Comparison of ENCODE assay signal across 23 cellular contexts in the genomic region with DNA sequence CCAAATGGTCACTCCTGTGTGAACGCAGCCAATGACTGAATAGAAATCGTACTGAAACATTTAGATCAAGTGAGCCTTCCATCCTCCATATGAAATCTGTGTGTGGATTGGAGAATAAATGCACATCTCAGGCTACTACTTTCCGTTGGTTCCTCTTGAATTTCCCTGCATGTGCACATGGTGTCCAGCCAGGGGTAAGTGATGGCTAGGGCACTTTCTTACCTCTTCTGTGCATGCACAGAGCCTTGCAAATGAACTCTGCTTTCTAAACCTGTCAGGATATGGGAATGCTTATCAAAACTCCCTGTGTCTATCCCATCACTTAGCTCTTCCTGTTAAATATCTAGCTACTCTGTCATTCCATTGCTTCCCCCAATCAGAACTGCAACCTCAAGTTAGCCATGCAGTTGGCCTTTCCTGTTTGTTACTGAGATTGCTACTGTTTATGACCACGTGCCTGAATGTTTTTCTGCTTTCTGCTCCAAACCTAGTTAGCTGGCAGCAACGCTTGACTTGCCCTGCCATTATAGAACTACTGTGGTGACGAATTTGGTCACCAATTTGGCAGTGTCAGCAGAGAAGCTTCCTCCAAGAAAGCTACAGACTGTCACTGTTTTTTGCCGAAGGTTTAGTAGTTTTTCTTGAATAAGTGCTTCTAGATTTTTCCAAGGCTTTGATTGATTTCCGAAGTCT.
DNase-seq lines count a peak whose midpoint lies in the region; ATAC-seq and TF ChIP-seq lines count a peak whose summit lies in the region.
"Had no signal": no experiment of that assay in that cellular context is flagged by ENCODE, and none has a peak within 500 bp of the region (broad histone marks: within the 10 kb centered on the region; RNA-seq: fewer than 3 reads in every experiment).

No MANE protein-coding gene starts in this region.

- H2BK12ac ChIP-seq in neuronal stem cell (ENCODE audit: low read length) = no peak overlapping the region

- H3K18ac ChIP-seq in neuronal stem cell (ENCODE audit: low read length) = no peak overlapping the region

- H3K9ac ChIP-seq in neuronal stem cell (ENCODE audit: low read depth, low read length, poor library complexity) = no peak overlapping the region

- H3K4ac ChIP-seq in neuronal stem cell (ENCODE audit: low read length) = no peak overlapping the region

- ATAC-seq in Right ventricle myocardium superior (ENCODE audit: poor library complexity) = no peak
- ATAC-seq in CD4-positive, alpha-beta T cell (ENCODE audit: poor library complexity) = no peak
- ATAC-seq in activated CD4-positive, CD25-positive, alpha-beta regulatory T cell treated with anti-CD3 and anti-CD28 coated beads, Interleukin-2, amount 50 U/mL, for 24 hours = no peak
- ATAC-seq: CD8-positive, alpha-beta T cell; PC-3 had no signal

- no peak for TF ChIP-seq CTCF in epithelial cell of proximal tubule (conservative IDR thresholded peaks at IDR 0.05; ENCODE audit: low read depth, low read length)
- TF ChIP-seq CTCF in CD4-positive, alpha-beta T cell (IDR thresholded peaks at IDR 0.05) = no peak

- H3K27ac Mint-ChIP-seq in CD4-positive, alpha-beta T cell = no peak overlapping the region
- H3K27ac Mint-ChIP-seq in activated CD4-positive, alpha-beta memory T cell treated with anti-CD3 and anti-CD28 coated beads, Interleukin-2, amount 10 ng/mL, durations not matched to agents 7 days and 5 days = no peak overlapping the region
- H3K27ac Mint-ChIP-seq: CD8-positive, alpha-beta T cell had no signal

- H3K23ac ChIP-seq in neuronal stem cell (ENCODE audit: low read depth, low read length, poor library complexity) = no peak overlapping the region

- WGBS in neuronal stem cell (ENCODE audit: extremely low coverage in 2 of 2, insufficient read length in 2 of 2, insufficient replicate concordance in 1 of 2), 2 donors = no CpG with 5 or more reads among the region's 8 CpGs

- H3K4me1 ChIP-seq in neuronal stem cell (ENCODE audit: control insufficient read depth in 2 of 2, insufficient read depth in 1 of 2, low read depth in 1 of 2, low read length in 2 of 2) = no peaks in the 10 kb centered on the region
- H3K4me1 ChIP-seq: Caco-2, HAP-1 had no signal

- H4K8ac ChIP-seq in neuronal stem cell (ENCODE audit: low read depth, low read length) = no peak overlapping the region

- no peaks in the 10 kb centered on the region for H3K4me1 Mint-ChIP-seq in CD4-positive, alpha-beta T cell (ENCODE audit: low read depth)
- H3K4me1 Mint-ChIP-seq in activated CD4-positive, alpha-beta memory T cell treated with anti-CD3 and anti-CD28 coated beads, Interleukin-2, amount 10 ng/mL, durations not matched to agents 7 days and 5 days = no peaks in the 10 kb centered on the region

- H3K36me3 Mint-ChIP-seq in CD4-positive, alpha-beta T cell (ENCODE audit: low read depth) = no peaks in the 10 kb centered on the region
- no peaks in the 10 kb centered on the region for H3K36me3 Mint-ChIP-seq in activated CD4-positive, alpha-beta memory T cell treated with anti-CD3 and anti-CD28 coated beads, Interleukin-2, amount 10 ng/mL, durations not matched to agents 7 days and 5 days (ENCODE audit: low read depth)
- H3K36me3 Mint-ChIP-seq: CD8-positive, alpha-beta T cell had no signal

- intact Hi-C loops in Right ventricle myocardium superior (cut with DNase I) = no loop called here
- intact Hi-C loops in CD4-positive, alpha-beta T cell (cut with DNase I, micrococcal nuclease) = no loop called here

- POLR2A ChIA-PET in CD4-positive, alpha-beta T cell (lab: Charles Lee) = no interaction called here
- POLR2A ChIA-PET in activated CD4-positive, alpha-beta memory T cell treated with anti-CD3 and anti-CD28 coated beads, Interleukin-2, amount 10 ng/mL, durations not matched to agents 7 days and 5 days (lab: Charles Lee) = no interaction called here

- peak; percentile 2 for DNase-seq in HT1080 (ENCODE audit: low read depth)
- peak; percentile 71 for DNase-seq in RPMI8226
- peak; percentile 39 for DNase-seq in epithelial cell of proximal tubule (ENCODE audit: low read depth)
- DNase-seq in neuronal stem cell (ENCODE audit: low spot score) = no peak
- no peak for DNase-seq in Right ventricle myocardium superior
- no peak for DNase-seq in CD4-positive, alpha-beta T cell
- DNase-seq in activated CD4-positive, alpha-beta memory T cell treated with anti-CD3 and anti-CD28 coated beads, Interleukin-2, amount 10 ng/mL, durations not matched to agents 7 days and 5 days = no peak
- DNase-seq: C1 segment of cervical spinal cord; Caco-2; CD8-positive, alpha-beta T cell; GF-D8; KBM-7; NCI-H1105 treated with DMSO at 0.1 percent for 48 hours; NCI-H146; NCI-H1930; NCI-H2107; NCI-H524 treated with DMSO at 0.1 percent for 48 hours; NCI-H774; NK-92 treated with Interleukin-12 subunit alpha and Interleukin-12 subunit beta, amount 100 ng/mL, for 24 hours; PC-3; SHP77 had no signal

- no peak overlapping the region for H3K4me3 Mint-ChIP-seq in CD4-positive, alpha-beta T cell
- no peak overlapping the region for H3K4me3 Mint-ChIP-seq in activated CD4-positive, alpha-beta memory T cell treated with anti-CD3 and anti-CD28 coated beads, Interleukin-2, amount 10 ng/mL, durations not matched to agents 7 days and 5 days
- H3K4me3 Mint-ChIP-seq: CD8-positive, alpha-beta T cell had no signal

- no peak overlapping the region for H2BK15ac ChIP-seq in neuronal stem cell (ENCODE audit: low read length)

- H3K27me3 Mint-ChIP-seq in CD4-positive, alpha-beta T cell = no peaks in the 10 kb centered on the region
- H3K27me3 Mint-ChIP-seq in activated CD4-positive, alpha-beta memory T cell treated with anti-CD3 and anti-CD28 coated beads, Interleukin-2, amount 10 ng/mL, durations not matched to agents 7 days and 5 days = no peaks in the 10 kb centered on the region

- H2BK5ac ChIP-seq in neuronal stem cell (ENCODE audit: low read length) = no peak overlapping the region

- no peaks in the 10 kb centered on the region for H3K27me3 ChIP-seq in neuronal stem cell (ENCODE audit: control insufficient read depth in 3 of 3, insufficient read depth in 3 of 3, low read depth in 1 of 3, low read length in 3 of 3)
- H3K27me3 ChIP-seq in CD4-positive, alpha-beta T cell (ENCODE audit: control insufficient read depth, insufficient read depth, low read length) = no peaks in the 10 kb centered on the region

- H3K4me3 ChIP-seq in epithelial cell of proximal tubule (ENCODE audit: low read depth, low read length) (no peak overlapping the region), neuronal stem cell (ENCODE audit: low read length in 2 of 2) (no peak overlapping the region)
- H3K4me3 ChIP-seq: HAP-1 had no signal

- peak overlapping the region; percentile 29 for H2AFZ ChIP-seq in neuronal stem cell (ENCODE audit: low read length)

- no peak overlapping the region for H2BK120ac ChIP-seq in neuronal stem cell (ENCODE audit: low read depth, low read length)

- CTCF ChIA-PET in CD4-positive, alpha-beta T cell (lab: Charles Lee) = no interaction called here
- CTCF ChIA-PET in activated CD4-positive, alpha-beta memory T cell treated with anti-CD3 and anti-CD28 coated beads, Interleukin-2, amount 10 ng/mL, durations not matched to agents 7 days and 5 days (lab: Charles Lee) = interaction anchor here (0.7 to 0.9 kb wide), 2 partner anchors 9 to 532 kb away, joined by 3 read pairs; no protein-coding TSS in a partner anchor

- no peak overlapping the region for H2AK5ac ChIP-seq in neuronal stem cell (ENCODE audit: low read depth, low read length)

- H3K4me2 ChIP-seq in neuronal stem cell (ENCODE audit: insufficient read depth, low read length, poor library complexity, severe bottlenecking) = no peak overlapping the region

- H3K79me1 ChIP-seq in neuronal stem cell (ENCODE audit: low read depth, low read length) = no peaks in the 10 kb centered on the region

- H4K91ac ChIP-seq in neuronal stem cell (ENCODE audit: low read depth, low read length, poor library complexity) = no peak overlapping the region

- no peaks in the 10 kb centered on the region for H3K9me3 Mint-ChIP-seq in CD4-positive, alpha-beta T cell
- peaks cover 4% of the 10 kb centered on the region for H3K9me3 Mint-ChIP-seq in activated CD4-positive, alpha-beta memory T cell treated with anti-CD3 and anti-CD28 coated beads, Interleukin-2, amount 10 ng/mL, durations not matched to agents 7 days and 5 days
- H3K9me3 Mint-ChIP-seq: CD8-positive, alpha-beta T cell had no signal

- H3K27ac ChIP-seq in neuronal stem cell (replicated peaks; ENCODE audit: low read length) = no peak overlapping the region
- H3K27ac ChIP-seq in CD4-positive, alpha-beta T cell (ENCODE audit: low read depth, low read length) = no peak overlapping the region

- no peaks in the 10 kb centered on the region for H3K9me3 ChIP-seq in neuronal stem cell (replicated peaks in 1 of 2; ENCODE audit: control insufficient read depth in 2 of 2, insufficient read depth in 1 of 2, low read depth in 1 of 2, low read length in 2 of 2)
- H3K9me3 ChIP-seq in CD4-positive, alpha-beta T cell (ENCODE audit: control insufficient read depth, low read length) = no peaks in the 10 kb centered on the region
- H3K9me3 ChIP-seq: Caco-2, HAP-1 had no signal

- no peak overlapping the region for H3K14ac ChIP-seq in neuronal stem cell (ENCODE audit: low read length)

- H3K36me3 ChIP-seq in neuronal stem cell (replicated peaks in 1 of 2; ENCODE audit: control insufficient read depth in 2 of 2, insufficient read depth in 2 of 2, low read length in 2 of 2) = no peaks in the 10 kb centered on the region
- H3K36me3 ChIP-seq: HAP-1 had no signal

Comparison
In these comparisons a context has a peak if more than half of its experiments do, and no peak if none do; other contexts are left out.
1. DNase-seq: peak in HT1080 (single experiment), RPMI8226 (single experiment) and epithelial cell of proximal tubule (single experiment); none in neuronal stem cell (single experiment), Right ventricle myocardium superior (single experiment), CD4-positive, alpha-beta T cell (0 of 10) and activated CD4-positive, alpha-beta memory T cell treated with anti-CD3 and anti-CD28 coated beads, Interleukin-2, amount 10 ng/mL, durations not matched to agents 7 days and 5 days (single experiment).